In genomic region chr4:6641164-6641970, GRCh38 we compare ENCODE assay signal across 8 cellular contexts. TPM values are rescaled to one million over a fixed set of nuclear protein-coding genes. Genes with fewer than 3 reads are reported as not detected.
DNase-seq lines count a peak whose midpoint lies in the region; ATAC-seq and TF ChIP-seq lines count a peak whose summit lies in the region.

No MANE protein-coding gene starts in this region.

- no peak for TF ChIP-seq CTCF in VCaP (conservative IDR thresholded peaks at IDR 0.05)
- TF ChIP-seq CTCF in colonic mucosa (IDR thresholded peaks at IDR 0.05): no peak
- TF ChIP-seq CTCF in liver (IDR thresholded peaks at IDR 0.05; ENCODE audit: low read depth, low read length, missing input control): no peak

- no peaks in the 10 kb centered on the region for H3K27me3 ChIP-seq in colonic mucosa
- no peaks in the 10 kb centered on the region for H3K27me3 ChIP-seq in liver (ENCODE audit: control insufficient read depth in 4 of 4, insufficient read depth in 4 of 4, low read length in 3 of 4)

- ATAC-seq in GM19043 (IDR thresholded peaks at IDR 0.05; ENCODE audit: low read depth, unreplicated experiment): peak; percentile 6
- peak; percentile 47 for ATAC-seq in HG03354 (IDR thresholded peaks at IDR 0.05; ENCODE audit: poor library complexity, severe bottlenecking, unreplicated experiment)

- H3K4me3 ChIP-seq in colonic mucosa (peak overlapping the region; percentile 64), liver (ENCODE audit: low read depth in 1 of 3, low read length in 3 of 3) (peak overlapping the region; percentile 83 to 99 (median 94))

- DNase-seq in ACHN (peak; percentile 55), colonic mucosa (peak; percentile 61), Kasumi-1 (lab: John Stamatoyannopoulos, UW) (no peak)
- DNase-seq in stimulated activated CD4-positive, alpha-beta T cell treated with anti-CD3 and anti-CD28 coated beads, TNF-alpha, amount 100 ng/mL, for 48 hours (ENCODE audit: low read depth in 3 of 3): peak; percentile 3 to 39 (median 14)

- intact Hi-C loops in colonic mucosa (cut with DNase I): no loop called here

- peak overlapping the region; percentile 95 for H3K27ac ChIP-seq in VCaP
- peak overlapping the region; percentile 90 for H3K27ac ChIP-seq in colonic mucosa
- H3K27ac ChIP-seq in liver (ENCODE audit: low read depth in 1 of 2, low read length in 2 of 2): peak overlapping the region; percentile 91 to 99

- TF ChIP-seq RAD21 in liver (IDR thresholded peaks at IDR 0.05): no peak

- in situ Hi-C loops in ACHN (cut with HindIII; ENCODE audit: low pct_ligation_motif_present, low pct_unique_long_range_greater_than_20kb, low sequenced_read_pairs): no loop called here

- no peaks in the 10 kb centered on the region for H3K9me3 ChIP-seq in colonic mucosa
- H3K9me3 ChIP-seq in liver (ENCODE audit: control insufficient read depth in 4 of 4, low read length in 3 of 4): no peaks in the 10 kb centered on the region

- 1% methylated on average over 50 of the region's 50 CpGs for WGBS in liver

- H3K36me3 ChIP-seq in colonic mucosa: peaks cover 6% of the 10 kb centered on the region
- peaks cover 2 to 13% (median 7%) of the 10 kb centered on the region in 4 donors for H3K36me3 ChIP-seq in liver (ENCODE audit: control insufficient read depth in 4 of 4, insufficient read depth in 3 of 4, low read depth in 1 of 4, low read length in 3 of 4)

- H3K4me1 ChIP-seq in colonic mucosa: peaks cover 6% of the 10 kb centered on the region
- peaks cover 5 to 19% (median 16%) of the 10 kb centered on the region in 4 donors for H3K4me1 ChIP-seq in liver (ENCODE audit: control insufficient read depth in 4 of 4, insufficient read depth in 4 of 4, low read length in 3 of 4)

- H3K9ac ChIP-seq in colonic mucosa (ENCODE audit: low read depth in 2 of 2, low read length in 2 of 2) (peak overlapping the region; percentile 97 to 98), liver (ENCODE audit: low read depth in 1 of 2, low read length in 2 of 2) (peak overlapping the region; percentile 88 to 94)

TF ChIP-seq in liver, 16 proteins besides CTCF, POLR2A, EP300 and RAD21:
- TF ChIP-seq, protein P1, sequence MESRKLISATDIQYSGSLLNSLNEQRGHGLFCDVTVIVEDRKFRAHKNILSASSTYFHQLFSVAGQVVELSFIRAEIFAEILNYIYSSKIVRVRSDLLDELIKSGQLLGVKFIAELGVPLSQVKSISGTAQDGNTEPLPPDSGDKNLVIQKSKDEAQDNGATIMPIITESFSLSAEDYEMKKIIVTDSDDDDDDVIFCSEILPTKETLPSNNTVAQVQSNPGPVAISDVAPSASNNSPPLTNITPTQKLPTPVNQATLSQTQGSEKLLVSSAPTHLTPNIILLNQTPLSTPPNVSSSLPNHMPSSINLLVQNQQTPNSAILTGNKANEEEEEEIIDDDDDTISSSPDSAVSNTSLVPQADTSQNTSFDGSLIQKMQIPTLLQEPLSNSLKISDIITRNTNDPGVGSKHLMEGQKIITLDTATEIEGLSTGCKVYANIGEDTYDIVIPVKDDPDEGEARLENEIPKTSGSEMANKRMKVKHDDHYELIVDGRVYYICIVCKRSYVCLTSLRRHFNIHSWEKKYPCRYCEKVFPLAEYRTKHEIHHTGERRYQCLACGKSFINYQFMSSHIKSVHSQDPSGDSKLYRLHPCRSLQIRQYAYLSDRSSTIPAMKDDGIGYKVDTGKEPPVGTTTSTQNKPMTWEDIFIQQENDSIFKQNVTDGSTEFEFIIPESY (IDR thresholded peaks at IDR 0.05): no peak
- TF ChIP-seq MAX (IDR thresholded peaks at IDR 0.05): peak; percentile 39
- no peak for TF ChIP-seq HNF4A (conservative IDR thresholded peaks at IDR 0.05)
TF ChIP-seq in liver: peak in this region for 1.

RNA-seq across cellular contexts. Expression of gene MRFAP1, which starts 0.9 kb away (rescaled TPM):
- 100 to 1,000 TPM; 214 to 274 TPM for total RNA-seq in colonic mucosa
- 10 to 100 TPM; 78.5 to 87.3 TPM for total RNA-seq in liver
- polyA plus RNA-seq in liver: 100 to 1,000 TPM; 121 to 176 TPM

RNA-seq across cellular contexts. Expression of gene S100P, which starts 52.3 kb away (rescaled TPM):
- total RNA-seq in colonic mucosa (100 to 1,000 TPM; 137 to 547 TPM), liver (1 to 10 TPM in 1 of 2 donors, under 1 TPM in 1; 0.42 to 3.1 TPM)
- polyA plus RNA-seq in liver: 1 to 10 TPM; 1.7 to 2.9 TPM

Comparison
In these comparisons a context has a peak if more than half of its experiments do, and no peak if none do; other contexts are left out.
1. DNase-seq: peak in ACHN (single experiment), colonic mucosa (single experiment) and stimulated activated CD4-positive, alpha-beta T cell treated with anti-CD3 and anti-CD28 coated beads, TNF-alpha, amount 100 ng/mL, for 48 hours (3 of 3); none in Kasumi-1 (0 of 2).
2. RNA of gene S100P, which starts 52.3 kb away (total RNA-seq): 137 to 547 TPM in colonic mucosa; 0.42 to 3.1 TPM in liver; every median in the first group is over 10 times any median in the second.
3. Peak in every context shown above with its lines, with median percentiles within 50 percentile points of each other: H3K27ac ChIP-seq.